ENCODE assay signal across 26 cellular contexts in genomic region chr6:104201557-104201956, GRCh38.
"Had no signal": no experiment of that assay in that cellular context is flagged by ENCODE, and none has a peak within 500 bp of the region (broad histone marks: within the 10 kb centered on the region; RNA-seq: fewer than 3 reads in every experiment).

No MANE protein-coding gene starts in this region.

- DNase-seq: activated B cell treated with CpG ODN at 0.5 μM for 24 hours; activated CD4-positive, alpha-beta T cell treated with anti-CD3 and anti-CD28 coated beads for 36 hours; activated CD4-positive, alpha-beta T cell treated with anti-CD3 and anti-CD28 coated beads, Interleukin-2, amount 50 U/mL, for 4 hours; activated CD8-positive, alpha-beta memory T cell treated with anti-CD3 and anti-CD28 coated beads for 24 hours; activated CD8-positive, alpha-beta memory T cell treated with anti-CD3 and anti-CD28 coated beads, Interleukin-2, amount 50 U/mL, for 4 hours; activated T-cell treated with anti-CD3 and anti-CD28 coated beads, Interleukin-2, amount 50 U/mL, for 24 hours; adrenal gland; central memory CD4-positive, alpha-beta T cell; dorsolateral prefrontal cortex; effector memory CD8-positive, alpha-beta T cell; esophagus squamous epithelium; gastrocnemius medialis; hypothalamus; left ventricle myocardium inferior; ovary; stimulated activated CD4-positive, alpha-beta T cell treated with anti-CD3 and anti-CD28 coated beads, Interleukin-2, amount 100 ng/mL, for 48 hours; stimulated activated CD8-positive, alpha-beta memory T cell treated with anti-CD3 and anti-CD28 coated beads, Interleukin-4, amount 100 ng/mL, for 48 hours; stimulated activated naive B cell treated with anti-CD40 and anti-IgM and Interleukin-4, amounts not matched to agents 10 μg/mL and 1 μg/mL and 100 μg/mL, for 72 hours; testis; trophoblast cell; uterus had no signal

- ATAC-seq: activated CD4-positive, alpha-beta T cell treated with anti-CD3 and anti-CD28 coated beads for 36 hours; activated T-helper 17 cell treated with anti-CD3 and anti-CD28 coated beads, Interleukin-2, amount 50 U/mL, for 72 hours; effector memory CD8-positive, alpha-beta T cell; gastrocnemius medialis; stimulated activated naive B cell treated with anti-CD40 and anti-IgM and Interleukin-4, amounts not matched to agents 10 μg/mL and 1 μg/mL and 100 μg/mL, for 72 hours had no signal

- H3K27me3 Mint-ChIP-seq: activated B cell treated with CpG ODN at 0.5 μM for 24 hours; activated CD4-positive, alpha-beta T cell treated with anti-CD3 and anti-CD28 coated beads for 36 hours; activated naive CD8-positive, alpha-beta T cell; activated T-cell treated with anti-CD3 and anti-CD28 coated beads, Interleukin-2, amount 50 U/mL, for 24 hours; activated T-helper 17 cell treated with anti-CD3 and anti-CD28 coated beads, Interleukin-2, amount 50 U/mL, for 72 hours; effector memory CD8-positive, alpha-beta T cell; stimulated activated naive B cell treated with anti-CD40 and anti-IgM and Interleukin-4, amounts not matched to agents 10 μg/mL and 1 μg/mL and 100 μg/mL, for 72 hours had no signal

- H3K9me3 ChIP-seq: adrenal gland, gastrocnemius medialis, neutrophil, ovary, prostate gland, testis, uterus had no signal

- H3K36me3 Mint-ChIP-seq: activated naive CD8-positive, alpha-beta T cell; stimulated activated naive B cell treated with anti-CD40 and anti-IgM and Interleukin-4, amounts not matched to agents 10 μg/mL and 1 μg/mL and 100 μg/mL, for 72 hours had no signal

- H3K4me1 ChIP-seq: adrenal gland, esophagus squamous epithelium, gastrocnemius medialis, left ventricle myocardium inferior, prostate gland, testis, uterus had no signal

- H3K4me3 Mint-ChIP-seq: activated B cell treated with CpG ODN at 0.5 μM for 24 hours; activated CD4-positive, alpha-beta T cell treated with anti-CD3 and anti-CD28 coated beads for 36 hours; activated naive CD8-positive, alpha-beta T cell; activated T-cell treated with anti-CD3 and anti-CD28 coated beads, Interleukin-2, amount 50 U/mL, for 24 hours; activated T-helper 17 cell treated with anti-CD3 and anti-CD28 coated beads, Interleukin-2, amount 50 U/mL, for 72 hours; effector memory CD8-positive, alpha-beta T cell; nephron; stimulated activated naive B cell treated with anti-CD40 and anti-IgM and Interleukin-4, amounts not matched to agents 10 μg/mL and 1 μg/mL and 100 μg/mL, for 72 hours had no signal

- H3K27me3 ChIP-seq: adrenal gland, dorsolateral prefrontal cortex, esophagus squamous epithelium, gastrocnemius medialis, neutrophil, ovary, testis, uterus had no signal

- H3K4me1 Mint-ChIP-seq: activated B cell treated with CpG ODN at 0.5 μM for 24 hours; activated CD4-positive, alpha-beta T cell treated with anti-CD3 and anti-CD28 coated beads for 36 hours; activated T-helper 17 cell treated with anti-CD3 and anti-CD28 coated beads, Interleukin-2, amount 50 U/mL, for 72 hours; nephron; stimulated activated naive B cell treated with anti-CD40 and anti-IgM and Interleukin-4, amounts not matched to agents 10 μg/mL and 1 μg/mL and 100 μg/mL, for 72 hours had no signal

- H3K27ac ChIP-seq: adrenal gland, dorsolateral prefrontal cortex, esophagus squamous epithelium, gastrocnemius medialis, left ventricle myocardium inferior, neutrophil, ovary, prostate gland, testis, uterus had no signal

- H3K27ac Mint-ChIP-seq: activated B cell treated with CpG ODN at 0.5 μM for 24 hours; activated CD4-positive, alpha-beta T cell treated with anti-CD3 and anti-CD28 coated beads for 36 hours; activated naive CD8-positive, alpha-beta T cell; activated T-cell treated with anti-CD3 and anti-CD28 coated beads, Interleukin-2, amount 50 U/mL, for 24 hours; activated T-helper 17 cell treated with anti-CD3 and anti-CD28 coated beads, Interleukin-2, amount 50 U/mL, for 72 hours; effector memory CD8-positive, alpha-beta T cell; nephron; stimulated activated naive B cell treated with anti-CD40 and anti-IgM and Interleukin-4, amounts not matched to agents 10 μg/mL and 1 μg/mL and 100 μg/mL, for 72 hours had no signal

- H3K4me3 ChIP-seq: adrenal gland, dorsolateral prefrontal cortex, esophagus squamous epithelium, gastrocnemius medialis, left ventricle myocardium inferior, ovary, prostate gland, testis, uterus had no signal

- H3K36me3 ChIP-seq: adrenal gland, esophagus squamous epithelium, gastrocnemius medialis, left ventricle myocardium inferior, neutrophil, ovary, prostate gland, uterus had no signal
